Comparison of ENCODE assay signal across 11 cellular contexts in genomic region chr1:97138515-97139032, GRCh38.
A peak's percentile ranks its signal among the peaks of the same experiment; 100 is the strongest.
DNase-seq lines count a peak whose midpoint lies in the region; ATAC-seq and TF ChIP-seq lines count a peak whose summit lies in the region.
"Had no signal": no experiment of that assay in that cellular context is flagged by ENCODE, and none has a peak within 500 bp of the region (broad histone marks: within the 10 kb centered on the region; RNA-seq: fewer than 3 reads in every experiment).

No MANE protein-coding gene starts in this region.

- H3K9me3 Mint-ChIP-seq in CD14-positive monocyte, result no peaks in the 10 kb centered on the region
- H3K9me3 Mint-ChIP-seq: IgD-negative memory B cell had no signal

- ATAC-seq in GM21529 (IDR thresholded peaks at IDR 0.05; ENCODE audit: unreplicated experiment), result peak; percentile 46

- H3K4me3 Mint-ChIP-seq in CD14-positive monocyte, result no peak overlapping the region

- peak overlapping the region in 2 of 7 donors; percentile 22 to 25 for H3K27ac Mint-ChIP-seq in CD14-positive monocyte
- H3K27ac Mint-ChIP-seq: IgD-negative memory B cell had no signal

- H3K36me3 Mint-ChIP-seq in CD14-positive monocyte, result peaks cover 35 to 39% of the 10 kb centered on the region in 2 donors

- TF ChIP-seq CTCF in CD14-positive monocyte (IDR thresholded peaks at IDR 0.05), result peak; percentile 12

- intact Hi-C loops in CD14-positive monocyte (cut with micrococcal nuclease), result no loop called here

- DNase-seq in CD14-positive monocyte (ENCODE audit: low spot score) (no peak), NAMALWA (ENCODE audit: low spot score) (peak; percentile 46), inferior parietal cortex (ENCODE audit: extremely low spot score) (peak; percentile 28), RPMI8226 (no peak), NCI-H2196 treated with DMSO at 0.1 percent for 48 hours (lab: John Stamatoyannopoulos, UW; ENCODE audit: unreplicated experiment) (no peak), mucosa of gallbladder (ENCODE audit: low spot score) (no peak)
- no peak for DNase-seq in stimulated activated CD4-positive, alpha-beta T cell treated with anti-CD3 and anti-CD28 coated beads, Interleukin-4, amount 100 ng/mL, for 24 hours
- DNase-seq: activated CD4-positive, CD25-positive, alpha-beta regulatory T cell; occipital lobe had no signal

- H3K4me1 Mint-ChIP-seq in CD14-positive monocyte, result peaks cover 7% of the 10 kb centered on the region
- H3K4me1 Mint-ChIP-seq: IgD-negative memory B cell had no signal

- H3K27me3 Mint-ChIP-seq in CD14-positive monocyte (ENCODE audit: low read depth in 3 of 3), result no peaks in the 10 kb centered on the region
- H3K27me3 Mint-ChIP-seq: IgD-negative memory B cell had no signal

Comparison
In these comparisons a context has a peak if more than half of its experiments do, and no peak if none do; other contexts are left out.
1. DNase-seq: peak in NAMALWA (single experiment) and inferior parietal cortex (single experiment); none in CD14-positive monocyte (single experiment), RPMI8226 (single experiment), NCI-H2196 treated with DMSO at 0.1 percent for 48 hours (single experiment), stimulated activated CD4-positive, alpha-beta T cell treated with anti-CD3 and anti-CD28 coated beads, Interleukin-4, amount 100 ng/mL, for 24 hours (single experiment) and mucosa of gallbladder (single experiment).